In genomic region chr6:104771258-104771832, GRCh38 we compare ENCODE assay signal across 9 cellular contexts.
DNase-seq lines count a peak whose midpoint lies in the region; ATAC-seq and TF ChIP-seq lines count a peak whose summit lies in the region.
"Had no signal": no experiment of that assay in that cellular context is flagged by ENCODE, and none has a peak within 500 bp of the region (broad histone marks: within the 10 kb centered on the region; RNA-seq: fewer than 3 reads in every experiment).

No MANE protein-coding gene starts in this region.

- H3F3A ChIP-seq in GM23338 (replicated peaks; ENCODE audit: low read depth) (no peaks in the 10 kb centered on the region), MM.1S (ENCODE audit: insufficient read depth, low read length) (no peaks in the 10 kb centered on the region)

- ATAC-seq in Right ventricle myocardium superior (ENCODE audit: poor library complexity) (peak; percentile 55), left cardiac atrium (no peak), GM23338 (no peak), left colon (peak; percentile 60)

- no peaks in the 10 kb centered on the region for H4K20me1 ChIP-seq in GM23338 (replicated peaks; ENCODE audit: insufficient read depth)
- no peaks in the 10 kb centered on the region for H4K20me1 ChIP-seq in MM.1S (ENCODE audit: insufficient read depth, low read length)

- H3K4me3 Mint-ChIP-seq in GM23338, result no peak overlapping the region

- H3K9ac ChIP-seq in MM.1S (ENCODE audit: low read length), result no peak overlapping the region

- H3K4me1 ChIP-seq in GM23338 (ENCODE audit: insufficient read depth) (no peaks in the 10 kb centered on the region), MM.1S (ENCODE audit: low read length) (no peaks in the 10 kb centered on the region), ascending aorta (no peaks in the 10 kb centered on the region)

- H3K27me3 ChIP-seq in GM23338 (ENCODE audit: insufficient read depth), result no peaks in the 10 kb centered on the region
- no peaks in the 10 kb centered on the region for H3K27me3 ChIP-seq in MM.1S (replicated peaks; ENCODE audit: insufficient read depth, low read length)
- no peaks in the 10 kb centered on the region for H3K27me3 ChIP-seq in ascending aorta
- no peaks in the 10 kb centered on the region for H3K27me3 ChIP-seq in H7 (ENCODE audit: control insufficient read depth, insufficient read depth, low read length)

- H3K36me3 ChIP-seq in GM23338 (ENCODE audit: insufficient read depth), result no peaks in the 10 kb centered on the region
- H3K36me3 ChIP-seq in MM.1S (replicated peaks; ENCODE audit: insufficient read depth, low read length), result no peaks in the 10 kb centered on the region
- peaks cover 2 to 4% of the 10 kb centered on the region in 2 donors for H3K36me3 ChIP-seq in ascending aorta
- no peaks in the 10 kb centered on the region for H3K36me3 ChIP-seq in H7 (replicated peaks; ENCODE audit: control insufficient read depth, insufficient read depth, low read length)

- H3K4me1 Mint-ChIP-seq in GM23338, result peaks cover 6% of the 10 kb centered on the region; the same call in 2 of the 3 replicates

- no peaks in the 10 kb centered on the region for H3K27me3 Mint-ChIP-seq in GM23338 (ENCODE audit: insufficient read depth, low read depth, poor library complexity)

- DNase-seq in Right ventricle myocardium superior (no peak), left cardiac atrium (no peak), GM23338 (ENCODE audit: low spot score) (peak; percentile 41), MM.1S (peak; percentile 10), ascending aorta (ENCODE audit: low spot score in 2 of 2) (no peak), left colon (no peak), H7 (no peak)
- no peak for DNase-seq in activated naive CD4-positive, alpha-beta T cell treated with Interleukin-2 at 50 U/mL for 16 hours

- H3K79me2 ChIP-seq in GM23338 (replicated peaks; ENCODE audit: insufficient read depth), result no peaks in the 10 kb centered on the region
- no peaks in the 10 kb centered on the region for H3K79me2 ChIP-seq in MM.1S (ENCODE audit: low read length)

- no peaks in the 10 kb centered on the region for H3K9me3 Mint-ChIP-seq in GM23338

- H3K9me2 ChIP-seq in GM23338 (ENCODE audit: insufficient read depth), result no peaks in the 10 kb centered on the region
- H3K9me2 ChIP-seq in MM.1S (replicated peaks; ENCODE audit: insufficient read depth, low read length), result no peaks in the 10 kb centered on the region

- H3K4me3 ChIP-seq in GM23338 (no peak overlapping the region), MM.1S (ENCODE audit: low read length) (no peak overlapping the region), ascending aorta (no peak overlapping the region), H7 (ENCODE audit: insufficient read depth, low read depth, low read length) (no peak overlapping the region)

- intact Hi-C loops in Right ventricle myocardium superior (cut with DNase I) (no loop called here), left cardiac atrium (cut with DNase I) (loop anchor here in 1 of 2 donors (5.0 kb wide), 1 partner anchor 89 kb away; no protein-coding TSS in a partner anchor), ascending aorta (cut with DNase I) (loop anchor here (5.0 kb wide), 1 partner anchor 244 kb away; no protein-coding TSS in a partner anchor), left colon (cut with DNase I, micrococcal nuclease) (loop anchor here in 1 of 2 donors (5.0 kb wide), 1 partner anchor 244 kb away; no protein-coding TSS in a partner anchor)

- H2AFZ ChIP-seq in GM23338 (no peak overlapping the region), MM.1S (ENCODE audit: low read length) (no peak overlapping the region)

- H3K9me3 ChIP-seq in MM.1S (replicated peaks; ENCODE audit: insufficient read depth, low read length) (no peaks in the 10 kb centered on the region), ascending aorta (no peaks in the 10 kb centered on the region)

- H3K27ac ChIP-seq in GM23338 (ENCODE audit: low read depth) (no peak overlapping the region), MM.1S (ENCODE audit: low read length) (no peak overlapping the region), ascending aorta (no peak overlapping the region)
- H3K27ac ChIP-seq: epithelial cell of prostate had no signal

- H3K36me3 Mint-ChIP-seq in GM23338 (ENCODE audit: low read depth), result peaks cover 3% of the 10 kb centered on the region; the same call in 1 of the 3 replicates

- TF ChIP-seq CTCF in GM23338 (conservative IDR thresholded peaks at IDR 0.05; ENCODE audit: low read depth in 2 of 2) (peak in 1 of 2 experiments; percentile 92; a peak in 3 of 4 replicates), MM.1S (IDR thresholded peaks at IDR 0.05; ENCODE audit: low read length) (peak; percentile 58), ascending aorta (IDR thresholded peaks at IDR 0.05) (peak; percentile 20 to 60 (median 49))

- H3K4me2 ChIP-seq in GM23338, result no peak overlapping the region
- no peak overlapping the region for H3K4me2 ChIP-seq in MM.1S (ENCODE audit: low read depth, low read length)

- H3K27ac Mint-ChIP-seq in GM23338, result no peak overlapping the region

TF ChIP-seq in GM23338, 12 proteins besides CTCF, POLR2A, EP300 and RAD21 (continues in another document):
- no peak for TF ChIP-seq EZH2phosphoT487 (IDR thresholded peaks at IDR 0.05; ENCODE audit: unreplicated experiment)
- no peak for TF ChIP-seq ZNF331 (CRISPR knock-in tag; IDR thresholded peaks at IDR 0.05; ENCODE audit: low read depth)
- TF ChIP-seq CREB1 (CRISPR knock-in tag; IDR thresholded peaks at IDR 0.05; ENCODE audit: low read depth), result no peak
- TF ChIP-seq ETS1 (IDR thresholded peaks at IDR 0.05), result no peak
- TF ChIP-seq EZH2 (IDR thresholded peaks at IDR 0.05; ENCODE audit: low read depth, unreplicated experiment), result no peak
- TF ChIP-seq JUNB (IDR thresholded peaks at IDR 0.05; ENCODE audit: unreplicated experiment), result no peak
- TF ChIP-seq ZNF462 (CRISPR knock-in tag; IDR thresholded peaks at IDR 0.05), result no peak

Comparison
In these comparisons a context has a peak if more than half of its experiments do, and no peak if none do; other contexts are left out.
1. ATAC-seq: peak in Right ventricle myocardium superior (single experiment) and left colon (single experiment); none in left cardiac atrium (0 of 2) and GM23338 (single experiment).
2. DNase-seq: peak in GM23338 (single experiment) and MM.1S (single experiment); none in Right ventricle myocardium superior (single experiment), left cardiac atrium (single experiment), ascending aorta (0 of 2), left colon (0 of 2), activated naive CD4-positive, alpha-beta T cell treated with Interleukin-2 at 50 U/mL for 16 hours (single experiment) and H7 (single experiment).